In genomic region chr13:73467103-73467502, GRCh38 we compare ENCODE assay signal across 22 cellular contexts.
DNase-seq lines count a peak whose midpoint lies in the region; ATAC-seq and TF ChIP-seq lines count a peak whose summit lies in the region.
"Had no signal": no experiment of that assay in that cellular context is flagged by ENCODE, and none has a peak within 500 bp of the region (broad histone marks: within the 10 kb centered on the region; RNA-seq: fewer than 3 reads in every experiment).

No MANE protein-coding gene starts in this region.

- no peak overlapping the region for H3K23ac ChIP-seq in H9 (ENCODE audit: insufficient read length, low read depth, low read length)

- no peak overlapping the region for H2BK20ac ChIP-seq in H9 (ENCODE audit: low read depth, low read length, poor library complexity, severe bottlenecking)

- no peak overlapping the region for H4K91ac ChIP-seq in H9 (ENCODE audit: insufficient read length, low read depth, low read length)

- no peak overlapping the region for H2AK5ac ChIP-seq in H9 (ENCODE audit: insufficient read length, low read length)

- no peak overlapping the region for H2BK120ac ChIP-seq in H9 (ENCODE audit: low read depth, low read length, poor library complexity, severe bottlenecking)

- H3K79me1 ChIP-seq in H9 (ENCODE audit: insufficient read depth, low read depth, low read length, poor library complexity, severe bottlenecking), result no peaks in the 10 kb centered on the region

- no peak overlapping the region for H3K56ac ChIP-seq in H9 (ENCODE audit: insufficient read length, low read depth, low read length)

- H3K27me3 ChIP-seq in H9 (ENCODE audit: insufficient read depth, low read length), result no peaks in the 10 kb centered on the region
- H3K27me3 ChIP-seq: cardiac muscle cell, Peyer's patch, testis had no signal

- peak overlapping the region; percentile 60 for H2BK5ac ChIP-seq in H9 (ENCODE audit: insufficient read length, low read length)

- no peaks in the 10 kb centered on the region; a peak in 1 of 5 replicates for H3K9me3 Mint-ChIP-seq in H9
- H3K9me3 Mint-ChIP-seq: T-helper 2 cell treated with Interferon-gamma antibody and Interleukin-4, amounts not matched to agents 5 μg/mL and 100 μg/mL, for 36 hours had no signal

- intact Hi-C loops in left cardiac atrium (cut with DNase I), result no loop called here

- no peak overlapping the region for H3K4me2 ChIP-seq in H9 (ENCODE audit: insufficient read depth, insufficient read length, low read length)

- POLR2A ChIA-PET in RWPE1 (lab: Yijun Ruan, JAX; ENCODE audit: low non-redundant PET), result no interaction called here

- H3K4me3 ChIP-seq in fibroblast of mammary gland (ENCODE audit: control insufficient read depth, low read depth, low read length), result no peak overlapping the region
- no peak overlapping the region for H3K4me3 ChIP-seq in skin epidermis
- H3K4me3 ChIP-seq: cardiac muscle cell, Peyer's patch, SK-N-MC, testis had no signal

- no peak overlapping the region for H3K27ac ChIP-seq in H9 (ENCODE audit: insufficient read length, low read depth, low read length)
- H3K27ac ChIP-seq in RWPE1, result peak overlapping the region; percentile 72
- peak overlapping the region in 19 of 21 experiments; percentile 4 to 81 (median 64) for H3K27ac ChIP-seq in skin epidermis
- H3K27ac ChIP-seq: cardiac muscle cell, SK-N-MC, testis, WERI-Rb-1 had no signal

- no peaks in the 10 kb centered on the region for H3K79me2 ChIP-seq in H9 (ENCODE audit: insufficient read depth, low read length)

- no peaks in the 10 kb centered on the region; a peak in 2 of 7 replicates for H3K36me3 Mint-ChIP-seq in H9 (ENCODE audit: insufficient read depth in 1 of 3, low read depth in 3 of 3)
- H3K36me3 Mint-ChIP-seq: CD4-positive, CD25-positive, alpha-beta regulatory T cell had no signal

- no peaks in the 10 kb centered on the region for H3K23me2 ChIP-seq in H9 (ENCODE audit: insufficient read length, low read depth, low read length, poor library complexity, severe bottlenecking)

- no peak overlapping the region for H3K4me3 Mint-ChIP-seq in H9
- H3K4me3 Mint-ChIP-seq: CD4-positive, CD25-positive, alpha-beta regulatory T cell; T-helper 2 cell treated with Interferon-gamma antibody and Interleukin-4, amounts not matched to agents 5 μg/mL and 100 μg/mL, for 36 hours had no signal

- H4K20me1 ChIP-seq in H9 (ENCODE audit: control insufficient read depth, insufficient read depth, insufficient read length), result no peaks in the 10 kb centered on the region

- no peak overlapping the region for H3K27ac Mint-ChIP-seq in H9
- H3K27ac Mint-ChIP-seq: CD4-positive, CD25-positive, alpha-beta regulatory T cell; T-helper 2 cell treated with Interferon-gamma antibody and Interleukin-4, amounts not matched to agents 5 μg/mL and 100 μg/mL, for 36 hours had no signal

- no peak overlapping the region for H3T11ph ChIP-seq in H9 (ENCODE audit: low read length)

- no peak overlapping the region for H4K5ac ChIP-seq in H9 (ENCODE audit: insufficient read length, low read depth, low read length)

- WGBS in H9 (ENCODE audit: extremely low coverage, insufficient read length, low lambda C conversion rate), result no CpG with 5 or more reads among the region's 2 CpGs

- H3K4ac ChIP-seq in H9 (ENCODE audit: low read depth, low read length), result no peak overlapping the region

- no peak overlapping the region for H3K18ac ChIP-seq in H9 (ENCODE audit: insufficient read length, low read depth, low read length)

- no peaks in the 10 kb centered on the region for H3K27me3 Mint-ChIP-seq in H9 (ENCODE audit: low read depth)
- H3K27me3 Mint-ChIP-seq: CD4-positive, CD25-positive, alpha-beta regulatory T cell had no signal

- H3K14ac ChIP-seq in H9 (ENCODE audit: insufficient read depth, low read length), result no peak overlapping the region

- H4K8ac ChIP-seq in H9 (replicated peaks; ENCODE audit: insufficient read length, low read depth, low read length), result no peak overlapping the region

- TF ChIP-seq CTCF in H9 (conservative IDR thresholded peaks at IDR 0.05), result no peak
- TF ChIP-seq CTCF in RWPE1 (conservative IDR thresholded peaks at IDR 0.05; ENCODE audit: low read depth), result no peak
- no peak for TF ChIP-seq CTCF in fibroblast of mammary gland (conservative IDR thresholded peaks at IDR 0.05; ENCODE audit: control insufficient read depth, insufficient read depth, low read depth, low read length)

- H2BK12ac ChIP-seq in H9 (ENCODE audit: insufficient read length, low read depth, low read length), result no peak overlapping the region

- H3K9ac ChIP-seq in H9 (ENCODE audit: extremely low read depth, insufficient read length, low read length), result no peak overlapping the region

- DNase-seq in H9 (no peak), RWPE1 (ENCODE audit: low spot score) (no peak), fibroblast of mammary gland (ENCODE audit: low read depth) (peak; percentile 16), left cardiac atrium (no peak)
- DNase-seq: activated CD4-positive, alpha-beta T cell treated with anti-CD3 and anti-CD28 coated beads, Interleukin-2, amount 50 U/mL, for 4 hours; activated effector memory CD4-positive, alpha-beta T cell treated with anti-CD3 and anti-CD28 coated beads, Interleukin-2, amount 50 U/mL, for 16 hours; CD4-positive, CD25-positive, alpha-beta regulatory T cell; DMS 273 treated with DMSO at 0.1 percent for 48 hours; KG1; NCI-H2029; NK-92 treated with Interleukin-12 subunit alpha and Interleukin-12 subunit beta, amount 100 ng/mL, for 24 hours; Peyer's patch; stimulated activated CD8-positive, alpha-beta memory T cell treated with anti-CD3 and anti-CD28 coated beads, Interleukin-4, amount 100 ng/mL, for 48 hours; testis; WERI-Rb-1 had no signal

- no peaks in the 10 kb centered on the region for H3K9me3 ChIP-seq in H9 (ENCODE audit: control insufficient read depth, low read depth, low read length)
- H3K9me3 ChIP-seq: Peyer's patch, testis had no signal

- H2AFZ ChIP-seq in H9 (ENCODE audit: low read length), result no peak overlapping the region

- H3K4me1 ChIP-seq in H9 (ENCODE audit: insufficient read depth, low read length), result no peaks in the 10 kb centered on the region
- H3K4me1 ChIP-seq: testis had no signal

- ATAC-seq in left cardiac atrium (no peak), GM18858 (IDR thresholded peaks at IDR 0.05; ENCODE audit: unreplicated experiment) (no peak), HG03196 (IDR thresholded peaks at IDR 0.05; ENCODE audit: unreplicated experiment) (no peak)
- ATAC-seq: left lobe of liver had no signal

- CTCF ChIA-PET in RWPE1 (lab: Yijun Ruan, JAX), result no interaction called here

- peaks cover 0 to 3% of the 10 kb centered on the region in 2 experiments; a peak in 1 of 4 replicates for H3K4me1 Mint-ChIP-seq in H9
- H3K4me1 Mint-ChIP-seq: CD4-positive, CD25-positive, alpha-beta regulatory T cell had no signal

- no peak overlapping the region for H2BK15ac ChIP-seq in H9 (ENCODE audit: low read depth, low read length)
